Comparison of ENCODE assay signal across 18 cellular contexts in genomic region chr15:83926116-83926515, GRCh38.
"Had no signal": no experiment of that assay in that cellular context is flagged by ENCODE, and none has a peak within 500 bp of the region (broad histone marks: within the 10 kb centered on the region; RNA-seq: fewer than 3 reads in every experiment).

No MANE protein-coding gene starts in this region.

- H3K36me3 Mint-ChIP-seq: activated naive CD8-positive, alpha-beta T cell treated with anti-CD3 and anti-CD28 coated beads for 36 hours; natural killer cell; stimulated activated effector memory CD8-positive, alpha-beta T cell treated with anti-CD3 and anti-CD28 coated beads, Interleukin-12 subunit alpha, Interleukin-12 subunit beta, amount 100 ng/mL, for 72 hours had no signal

- H3K9me3 ChIP-seq: neutrophil, thoracic aorta had no signal

- DNase-seq: activated B cell treated with CpG ODN at 0.5 μM for 24 hours; activated CD4-positive, alpha-beta T cell treated with anti-CD3 and anti-CD28 coated beads, Interleukin-2, amount 10 ng/mL, durations not matched to agents 24 days and 14 days; activated CD8-positive, alpha-beta memory T cell treated with anti-CD3 and anti-CD28 coated beads, Interleukin-2, amount 50 U/mL, for 4 hours; activated CD8-positive, alpha-beta T cell treated with anti-CD3 and anti-CD28 coated beads, Interleukin-2, amount 10 ng/mL, durations not matched to agents 7 days and 5 days; activated gamma-delta T cell treated with Interleukin-2 at 50 U/mL for 16 hours; activated naive CD8-positive, alpha-beta T cell treated with anti-CD3 and anti-CD28 coated beads for 36 hours; activated T-cell treated with anti-CD3 and anti-CD28 coated beads, Interleukin-2, amount 50 U/mL, for 72 hours; erythroblast; hippocampal formation; left ventricle myocardium superior; mesenchymal stem cell; natural killer cell; posterior cingulate gyrus; retina; T-helper 2 cell had no signal

- ATAC-seq: activated CD8-positive, alpha-beta T cell treated with anti-CD3 and anti-CD28 coated beads, Interleukin-2, amount 10 ng/mL, durations not matched to agents 7 days and 5 days; activated T-cell treated with anti-CD3 and anti-CD28 coated beads, Interleukin-2, amount 50 U/mL, for 72 hours; left ventricle myocardium superior; natural killer cell; stimulated activated effector memory CD8-positive, alpha-beta T cell treated with anti-CD3 and anti-CD28 coated beads, Interleukin-12 subunit alpha, Interleukin-12 subunit beta, amount 100 ng/mL, for 72 hours had no signal

- H3K27me3 Mint-ChIP-seq: activated B cell treated with CpG ODN at 0.5 μM for 24 hours had no signal

- H3K4me3 Mint-ChIP-seq: activated B cell treated with CpG ODN at 0.5 μM for 24 hours; activated CD4-positive, alpha-beta T cell treated with anti-CD3 and anti-CD28 coated beads, Interleukin-2, amount 10 ng/mL, durations not matched to agents 24 days and 14 days; activated CD8-positive, alpha-beta T cell treated with anti-CD3 and anti-CD28 coated beads, Interleukin-2, amount 10 ng/mL, durations not matched to agents 7 days and 5 days; activated naive CD8-positive, alpha-beta T cell treated with anti-CD3 and anti-CD28 coated beads for 36 hours; activated T-cell treated with anti-CD3 and anti-CD28 coated beads, Interleukin-2, amount 50 U/mL, for 72 hours; natural killer cell; stimulated activated effector memory CD8-positive, alpha-beta T cell treated with anti-CD3 and anti-CD28 coated beads, Interleukin-12 subunit alpha, Interleukin-12 subunit beta, amount 100 ng/mL, for 72 hours had no signal

- H3K27ac ChIP-seq: neutrophil, thoracic aorta had no signal

- H3K4me3 ChIP-seq: thoracic aorta had no signal

- H3K27ac Mint-ChIP-seq: activated B cell treated with CpG ODN at 0.5 μM for 24 hours; activated CD4-positive, alpha-beta T cell treated with anti-CD3 and anti-CD28 coated beads, Interleukin-2, amount 10 ng/mL, durations not matched to agents 24 days and 14 days; activated CD8-positive, alpha-beta T cell treated with anti-CD3 and anti-CD28 coated beads, Interleukin-2, amount 10 ng/mL, durations not matched to agents 7 days and 5 days; activated naive CD8-positive, alpha-beta T cell treated with anti-CD3 and anti-CD28 coated beads for 36 hours; activated T-cell treated with anti-CD3 and anti-CD28 coated beads, Interleukin-2, amount 50 U/mL, for 72 hours; natural killer cell; stimulated activated effector memory CD8-positive, alpha-beta T cell treated with anti-CD3 and anti-CD28 coated beads, Interleukin-12 subunit alpha, Interleukin-12 subunit beta, amount 100 ng/mL, for 72 hours had no signal

- H3K4me1 Mint-ChIP-seq: activated B cell treated with CpG ODN at 0.5 μM for 24 hours; natural killer cell; stimulated activated effector memory CD8-positive, alpha-beta T cell treated with anti-CD3 and anti-CD28 coated beads, Interleukin-12 subunit alpha, Interleukin-12 subunit beta, amount 100 ng/mL, for 72 hours had no signal

- H3K36me3 ChIP-seq: neutrophil had no signal

- H3K27me3 ChIP-seq: neutrophil had no signal

- H3K9me3 Mint-ChIP-seq: activated B cell treated with CpG ODN at 0.5 μM for 24 hours; activated naive CD8-positive, alpha-beta T cell treated with anti-CD3 and anti-CD28 coated beads for 36 hours; activated T-cell treated with anti-CD3 and anti-CD28 coated beads, Interleukin-2, amount 50 U/mL, for 72 hours; stimulated activated effector memory CD8-positive, alpha-beta T cell treated with anti-CD3 and anti-CD28 coated beads, Interleukin-12 subunit alpha, Interleukin-12 subunit beta, amount 100 ng/mL, for 72 hours had no signal
